In genomic region chr4:74932832-74933561, GRCh38 we compare ENCODE assay signal across 8 cellular contexts. TPM values are rescaled to one million over a fixed set of nuclear protein-coding genes. Genes with fewer than 3 reads are reported as not detected.
A peak's percentile ranks its signal among the peaks of the same experiment; 100 is the strongest.
DNase-seq lines count a peak whose midpoint lies in the region; ATAC-seq and TF ChIP-seq lines count a peak whose summit lies in the region.

Gene PARM1, plus strand, starts transcription at chr4:74933116. Its CDS starts 212 bp downstream, at chr4:74933328.

- no peak for ATAC-seq in CD8-positive, alpha-beta T cell
- ATAC-seq in GM19025 (IDR thresholded peaks at IDR 0.05; ENCODE audit: low read depth, unreplicated experiment) (peak; percentile 87), HG03139 (IDR thresholded peaks at IDR 0.05; ENCODE audit: unreplicated experiment) (peak; percentile 86)

- no peaks in the 10 kb centered on the region for H3K9me3 Mint-ChIP-seq in CD8-positive, alpha-beta T cell
- no peaks in the 10 kb centered on the region for H3K9me3 Mint-ChIP-seq in activated T-helper 2 cell treated with anti-CD3 and anti-CD28 coated beads, Interferon-gamma antibody, Interleukin-2, Interleukin-4, amounts not matched to agents 10 μg/mL and 5 μg/mL and 100 μg/mL, durations not matched to agents 14 hours and 24 hours and 36 hours

- no peaks in the 10 kb centered on the region for H3K9me3 ChIP-seq in CD8-positive, alpha-beta T cell (ENCODE audit: low read length)
- no peaks in the 10 kb centered on the region for H3K9me3 ChIP-seq in neuron (ENCODE audit: low read length)

- intact Hi-C loops in CD8-positive, alpha-beta T cell (cut with DNase I, micrococcal nuclease) = no loop called here
- intact Hi-C loops in activated T-helper 2 cell treated with anti-CD3 and anti-CD28 coated beads, Interferon-gamma antibody, Interleukin-2, Interleukin-4, amounts not matched to agents 10 μg/mL and 5 μg/mL and 100 μg/mL, durations not matched to agents 14 hours and 24 hours and 36 hours (cut with micrococcal nuclease) = no loop called here

- H3K4me1 Mint-ChIP-seq in CD8-positive, alpha-beta T cell (ENCODE audit: low read depth) = peaks cover 10% of the 10 kb centered on the region
- peaks cover 9% of the 10 kb centered on the region for H3K4me1 Mint-ChIP-seq in activated T-helper 2 cell treated with anti-CD3 and anti-CD28 coated beads, Interferon-gamma antibody, Interleukin-2, Interleukin-4, amounts not matched to agents 10 μg/mL and 5 μg/mL and 100 μg/mL, durations not matched to agents 14 hours and 24 hours and 36 hours (ENCODE audit: low read depth)

- no peak within 1 kb of the TSS for H3K27ac Mint-ChIP-seq in CD8-positive, alpha-beta T cell
- no peak within 1 kb of the TSS for H3K27ac Mint-ChIP-seq in activated T-helper 2 cell treated with anti-CD3 and anti-CD28 coated beads, Interferon-gamma antibody, Interleukin-2, Interleukin-4, amounts not matched to agents 10 μg/mL and 5 μg/mL and 100 μg/mL, durations not matched to agents 14 hours and 24 hours and 36 hours

- WGBS in urinary bladder = under 1% methylated on average over 64 of the region's 64 CpGs

- H3K4me3 ChIP-seq in CD8-positive, alpha-beta T cell (ENCODE audit: low read depth, low read length) = no peak within 1 kb of the TSS
- H3K4me3 ChIP-seq in neuron (ENCODE audit: low read length) (peak within 1 kb of the TSS; percentile 52), urinary bladder (ENCODE audit: low read depth, low read length) (peak within 1 kb of the TSS; percentile 76)

- CTCF ChIA-PET in CD8-positive, alpha-beta T cell (lab: Charles Lee) = no interaction called here

- POLR2A ChIA-PET in CD8-positive, alpha-beta T cell (lab: Charles Lee) = no interaction called here

- H3K36me3 Mint-ChIP-seq in CD8-positive, alpha-beta T cell = no peaks in the 10 kb centered on the region
- no peaks in the 10 kb centered on the region for H3K36me3 Mint-ChIP-seq in activated T-helper 2 cell treated with anti-CD3 and anti-CD28 coated beads, Interferon-gamma antibody, Interleukin-2, Interleukin-4, amounts not matched to agents 10 μg/mL and 5 μg/mL and 100 μg/mL, durations not matched to agents 14 hours and 24 hours and 36 hours (ENCODE audit: low read depth)

- no peaks in the 10 kb centered on the region for H3K4me1 ChIP-seq in CD8-positive, alpha-beta T cell (ENCODE audit: insufficient read depth, low read length)
- H3K4me1 ChIP-seq in neuron (ENCODE audit: insufficient read depth, low read length) = peaks cover 14% of the 10 kb centered on the region
- H3K4me1 ChIP-seq in urinary bladder (ENCODE audit: insufficient read depth) = no peaks in the 10 kb centered on the region

- peak within 1 kb of the TSS; percentile 38 for H3K4me3 Mint-ChIP-seq in CD8-positive, alpha-beta T cell
- peak within 1 kb of the TSS; percentile 71 for H3K4me3 Mint-ChIP-seq in activated T-helper 2 cell treated with anti-CD3 and anti-CD28 coated beads, Interferon-gamma antibody, Interleukin-2, Interleukin-4, amounts not matched to agents 10 μg/mL and 5 μg/mL and 100 μg/mL, durations not matched to agents 14 hours and 24 hours and 36 hours (ENCODE audit: low read depth)

- TF ChIP-seq CTCF in CD8-positive, alpha-beta T cell (IDR thresholded peaks at IDR 0.05) = no peak

- H3K36me3 ChIP-seq in CD8-positive, alpha-beta T cell (ENCODE audit: insufficient read depth, low read length) = no peaks in the 10 kb centered on the region
- H3K36me3 ChIP-seq in neuron (ENCODE audit: insufficient read depth, low read length) (no peaks in the 10 kb centered on the region), urinary bladder (ENCODE audit: insufficient read depth) (no peaks in the 10 kb centered on the region)

- peaks cover 8% of the 10 kb centered on the region for H3K27me3 ChIP-seq in CD8-positive, alpha-beta T cell (ENCODE audit: insufficient read depth, low read length)
- H3K27me3 ChIP-seq in neuron (ENCODE audit: insufficient read depth, low read length) = peaks cover 19% of the 10 kb centered on the region

- H3K27me3 Mint-ChIP-seq in CD8-positive, alpha-beta T cell (ENCODE audit: low read depth) = peaks cover 57% of the 10 kb centered on the region
- H3K27me3 Mint-ChIP-seq in activated T-helper 2 cell treated with anti-CD3 and anti-CD28 coated beads, Interferon-gamma antibody, Interleukin-2, Interleukin-4, amounts not matched to agents 10 μg/mL and 5 μg/mL and 100 μg/mL, durations not matched to agents 14 hours and 24 hours and 36 hours (ENCODE audit: low read depth) = peaks cover 50% of the 10 kb centered on the region

- H3K27ac ChIP-seq in CD8-positive, alpha-beta T cell (ENCODE audit: low read depth, low read length) = no peak within 1 kb of the TSS
- peak within 1 kb of the TSS; percentile 68 for H3K27ac ChIP-seq in urinary bladder (ENCODE audit: low read depth)

- peak within 1 kb of the TSS; percentile 96 for H2AFZ ChIP-seq in neuron (ENCODE audit: low read depth, low read length)

- DNase-seq in CD8-positive, alpha-beta T cell = no peak
- peak; percentile 40 to 89 for DNase-seq in NCI-H446 (lab: John Stamatoyannopoulos, UW)
- peak; percentile 12 for DNase-seq in activated T-helper 2 cell treated with anti-CD3 and anti-CD28 coated beads, Interferon-gamma antibody, Interleukin-2, Interleukin-4, amounts not matched to agents 10 μg/mL and 5 μg/mL and 100 μg/mL, durations not matched to agents 14 hours and 24 hours and 36 hours (ENCODE audit: low spot score)
- DNase-seq in globus pallidus (ENCODE audit: low spot score) = peak; percentile 87

RNA-seq across cellular contexts. Expression of gene PARM1, which starts in this region (rescaled TPM):
- not detected for total RNA-seq in CD8-positive, alpha-beta T cell
- total RNA-seq in activated T-helper 2 cell treated with anti-CD3 and anti-CD28 coated beads, Interferon-gamma antibody, Interleukin-2, Interleukin-4, amounts not matched to agents 10 μg/mL and 5 μg/mL and 100 μg/mL, durations not matched to agents 14 hours and 24 hours and 36 hours = not detected in 2 replicates
- total RNA-seq in urinary bladder = 139 TPM
- 81.3 TPM for polyA plus RNA-seq in urinary bladder

Comparison
In these comparisons a context has a peak if more than half of its experiments do, and no peak if none do; other contexts are left out.
1. RNA of gene PARM1 (total RNA-seq): 139 TPM in urinary bladder (single experiment); not detected in CD8-positive, alpha-beta T cell and not detected in activated T-helper 2 cell treated with anti-CD3 and anti-CD28 coated beads, Interferon-gamma antibody, Interleukin-2, Interleukin-4, amounts not matched to agents 10 μg/mL and 5 μg/mL and 100 μg/mL, durations not matched to agents 14 hours and 24 hours and 36 hours; every median in the first group is over 100 times any median in the second.
2. Peak in DNase-seq in activated T-helper 2 cell treated with anti-CD3 and anti-CD28 coated beads, Interferon-gamma antibody, Interleukin-2, Interleukin-4, amounts not matched to agents 10 μg/mL and 5 μg/mL and 100 μg/mL, durations not matched to agents 14 hours and 24 hours and 36 hours; RNA of the gene not detected or under 1 TPM.
3. DNase-seq: peak in NCI-H446 (2 of 2) and globus pallidus (single experiment); none in CD8-positive, alpha-beta T cell (0 of 7).